In genomic region chr17:79201119-79201518, GRCh38 we compare ENCODE assay signal across 24 cellular contexts.
"Had no signal": no experiment of that assay in that cellular context is flagged by ENCODE, and none has a peak within 500 bp of the region (broad histone marks: within the 10 kb centered on the region; RNA-seq: fewer than 3 reads in every experiment).

No MANE protein-coding gene starts in this region.

- H3K4me1 ChIP-seq: ascending aorta, colonic mucosa, gastroesophageal sphincter, right lobe of liver, testis, transverse colon had no signal

- H3K36me3 Mint-ChIP-seq: activated naive CD8-positive, alpha-beta T cell treated with anti-CD3 and anti-CD28 coated beads, Interleukin-2, amount 10 ng/mL, durations not matched to agents 7 days and 5 days; immature natural killer cell; mesothelial cell of epicardium; naive thymus-derived CD8-positive, alpha-beta T cell had no signal

- H3K9me3 Mint-ChIP-seq: activated naive CD8-positive, alpha-beta T cell treated with anti-CD3 and anti-CD28 coated beads, Interleukin-2, amount 10 ng/mL, durations not matched to agents 7 days and 5 days; brain; immature natural killer cell; mesothelial cell of epicardium; naive thymus-derived CD8-positive, alpha-beta T cell; T-helper 2 cell treated with Interferon-gamma antibody and Interleukin-4, amounts not matched to agents 5 μg/mL and 100 μg/mL, for 36 hours had no signal

- H3K4me1 Mint-ChIP-seq: activated naive CD8-positive, alpha-beta T cell treated with anti-CD3 and anti-CD28 coated beads, Interleukin-2, amount 10 ng/mL, durations not matched to agents 7 days and 5 days; immature natural killer cell; mesothelial cell of epicardium; naive thymus-derived CD8-positive, alpha-beta T cell had no signal

- ATAC-seq: gastroesophageal sphincter; naive thymus-derived CD8-positive, alpha-beta T cell; right lobe of liver; stimulated activated naive CD8-positive, alpha-beta T cell treated with anti-CD3 and anti-CD28 coated beads, Interleukin-15, Interleukin-2, amounts not matched to agents 100 U/mL and 50 U/mL, for 24 hours had no signal

- H3K4me3 ChIP-seq: ascending aorta, cardiac muscle cell, colonic mucosa, gastroesophageal sphincter, right lobe of liver, testis, transverse colon had no signal

- H3K36me3 ChIP-seq: ascending aorta, cardiac muscle cell, colonic mucosa, gastroesophageal sphincter, neutrophil, right lobe of liver, transverse colon had no signal

- H3K27me3 ChIP-seq: ascending aorta, cardiac muscle cell, colonic mucosa, right lobe of liver, testis had no signal

- H3K4me3 Mint-ChIP-seq: activated naive CD8-positive, alpha-beta T cell treated with anti-CD3 and anti-CD28 coated beads, Interleukin-2, amount 10 ng/mL, durations not matched to agents 7 days and 5 days; brain; immature natural killer cell; mesothelial cell of epicardium; naive thymus-derived CD8-positive, alpha-beta T cell; T-helper 2 cell treated with Interferon-gamma antibody and Interleukin-4, amounts not matched to agents 5 μg/mL and 100 μg/mL, for 36 hours had no signal

- H3K27ac ChIP-seq: ascending aorta, cardiac muscle cell, colonic mucosa, gastroesophageal sphincter, neutrophil, right lobe of liver, testis, transverse colon had no signal

- H3K27ac Mint-ChIP-seq: activated naive CD8-positive, alpha-beta T cell treated with anti-CD3 and anti-CD28 coated beads, Interleukin-2, amount 10 ng/mL, durations not matched to agents 7 days and 5 days; immature natural killer cell; mesothelial cell of epicardium; T-helper 2 cell treated with Interferon-gamma antibody and Interleukin-4, amounts not matched to agents 5 μg/mL and 100 μg/mL, for 36 hours had no signal

- H3K9me3 ChIP-seq: ascending aorta, colonic mucosa, gastroesophageal sphincter, neutrophil, right lobe of liver, testis, transverse colon had no signal

- DNase-seq: activated CD4-positive, alpha-beta T cell treated with anti-CD3 and anti-CD28 coated beads for 4 hours; activated CD4-positive, alpha-beta T cell treated with anti-CD3 and anti-CD28 coated beads, Interleukin-2, amount 50 U/mL, for 4 hours; activated effector memory CD4-positive, alpha-beta T cell treated with Interleukin-2 at 50 U/mL for 16 hours; activated naive CD4-positive, alpha-beta T cell treated with Interleukin-2 at 50 U/mL for 16 hours; activated naive CD8-positive, alpha-beta T cell treated with anti-CD3 and anti-CD28 coated beads, Interleukin-2, amount 10 ng/mL, durations not matched to agents 7 days and 5 days; cerebellar nuclear complex; colonic mucosa; effector CD8-positive, alpha-beta T cell; hippocampal formation; immature natural killer cell; kidney; naive thymus-derived CD8-positive, alpha-beta T cell; right lobe of liver; stimulated activated CD4-positive, alpha-beta T cell treated with anti-CD3 and anti-CD28 coated beads, Interleukin-2, amount 100 ng/mL, for 48 hours; stimulated activated naive CD8-positive, alpha-beta T cell treated with anti-CD3 and anti-CD28 coated beads, Interleukin-15, Interleukin-2, amounts not matched to agents 100 U/mL and 50 U/mL, for 24 hours; testis; transverse colon had no signal
